ENCODE assay signal across 8 cellular contexts in genomic region chr10:92573091-92573797, GRCh38. TPM values are rescaled to one million over a fixed set of nuclear protein-coding genes. Genes with fewer than 3 reads are reported as not detected.
A peak's percentile ranks its signal among the peaks of the same experiment; 100 is the strongest.
DNase-seq lines count a peak whose midpoint lies in the region; ATAC-seq and TF ChIP-seq lines count a peak whose summit lies in the region.

No MANE protein-coding gene starts in this region.

- intact Hi-C loops in adrenal gland (cut with DNase I) (loop anchor here in 1 of 2 donors (5.0 kb wide), 1 partner anchor 56 kb away; no protein-coding TSS in a partner anchor), right cardiac atrium (cut with DNase I) (loop anchor here (2.0 to 5.0 kb wide), 3 partner anchors 54 to 56 kb away; no protein-coding TSS in a partner anchor), posterior vena cava (cut with DNase I) (loop anchor here in 1 of 2 donors (5.0 kb wide), 1 partner anchor 56 kb away; no protein-coding TSS in a partner anchor)

- H3K4me3 ChIP-seq in adrenal gland (peak overlapping the region; percentile 57 to 74 (median 64)), right cardiac atrium (ENCODE audit: low read length) (peak overlapping the region; percentile 97)

- H3K36me3 ChIP-seq in adrenal gland (replicated peaks in 1 of 2), result peaks cover 0 to 3% of the 10 kb centered on the region in 2 donors

- H3K9me3 ChIP-seq in adrenal gland (replicated peaks in 1 of 3), result no peaks in the 10 kb centered on the region
- no peaks in the 10 kb centered on the region for H3K9me3 ChIP-seq in right cardiac atrium (ENCODE audit: control insufficient read depth, low read length)

- no peaks in the 10 kb centered on the region for H3K27me3 ChIP-seq in adrenal gland
- no peaks in the 10 kb centered on the region for H3K27me3 ChIP-seq in right cardiac atrium (ENCODE audit: control insufficient read depth, insufficient read depth)

- TF ChIP-seq CTCF in RWPE1 (conservative IDR thresholded peaks at IDR 0.05; ENCODE audit: low read depth) (no peak), adrenal gland (IDR thresholded peaks at IDR 0.05) (peak in 4 of 6 experiments; percentile 12 to 46 (median 40))

- peak; percentile 61 for DNase-seq in GM03348 (ENCODE audit: low spot score)
- peak; percentile 56 for DNase-seq in RWPE1 (ENCODE audit: low spot score)
- peak; percentile 47 to 74 (median 65) for DNase-seq in adrenal gland
- peak in 1 of 3 donors; percentile 63 for DNase-seq in right cardiac atrium
- peak; percentile 86 for DNase-seq in posterior vena cava (ENCODE audit: low spot score)
- no peak for DNase-seq in NCI-H1436 (lab: John Stamatoyannopoulos, UW)
- DNase-seq in NCI-H226, result no peak

- TF ChIP-seq POLR2A in adrenal gland (IDR thresholded peaks at IDR 0.05), result peak in 1 of 2 donors; percentile 36

- 1 to 3% (median 1%) methylated on average over 8 to 56 of the region's 56 CpGs for WGBS in adrenal gland, 4 donors
- WGBS in right cardiac atrium, result under 1% methylated on average over 56 of the region's 56 CpGs

- POLR2A ChIA-PET in RWPE1 (lab: Yijun Ruan, JAX; ENCODE audit: low non-redundant PET), result interaction anchor here (1.2 kb wide), 1 partner anchor 56 kb away, joined by 4 read pairs; no protein-coding TSS in a partner anchor

- ATAC-seq in HG02885 (IDR thresholded peaks at IDR 0.05; ENCODE audit: poor library complexity, unreplicated experiment), result peak; percentile 40
- ATAC-seq in right cardiac atrium, result peak in 1 of 2 donors; percentile 24

- H3K27ac ChIP-seq in RWPE1, result peak overlapping the region; percentile 94
- peak overlapping the region; percentile 74 to 97 (median 90) for H3K27ac ChIP-seq in adrenal gland
- peak overlapping the region; percentile 91 for H3K27ac ChIP-seq in right cardiac atrium (ENCODE audit: low read length)

- CTCF ChIA-PET in RWPE1 (lab: Yijun Ruan, JAX), result interaction anchor here (0.7 to 4.3 kb wide), 6 partner anchors 18 to 469 kb away, joined by 3 to 62 read pairs (median 8); no protein-coding TSS in a partner anchor

- peaks cover 9 to 31% of the 10 kb centered on the region in 2 donors for H3K4me1 ChIP-seq in adrenal gland (replicated peaks in 1 of 2)
- peaks cover 5% of the 10 kb centered on the region for H3K4me1 ChIP-seq in right cardiac atrium (ENCODE audit: control insufficient read depth, insufficient read depth, low read length)

RNA-seq across cellular contexts. Expression of gene IDE, which starts 0.6 kb away (rescaled TPM):
- total RNA-seq in adrenal gland, result 10 to 100 TPM; 24.5 to 62.0 (median 37.4) TPM
- 10 to 100 TPM in 1 of 3 donors, 1 to 10 TPM in 2; 8.6 to 44.9 (median 8.8) TPM for polyA plus RNA-seq in adrenal gland
- total RNA-seq in right cardiac atrium, result 10 to 100 TPM; 39.7 to 54.1 (median 49.7) TPM
- polyA plus RNA-seq in right cardiac atrium, result 13.4 TPM
- total RNA-seq in posterior vena cava, result 10 to 100 TPM; 40.1 to 45.6 TPM

RNA-seq across cellular contexts. Expression of gene KIF11, which starts 19.7 kb away (rescaled TPM):
- total RNA-seq in adrenal gland (1 to 10 TPM in 6 of 8 donors, under 1 TPM in 2; 0.48 to 3.2 (median 1.4) TPM), right cardiac atrium (1 to 10 TPM in 2 of 4 donors, under 1 TPM in 2; 0.31 to 1.7 (median 1.00) TPM), posterior vena cava (1 to 10 TPM in 1 of 2 donors, under 1 TPM in 1; 0.67 to 1.1 TPM)
- polyA plus RNA-seq in adrenal gland (1 to 10 TPM in 1 of 3 donors, under 1 TPM in 2; 0.30 to 2.8 (median 0.64) TPM), right cardiac atrium (0.38 TPM)

Comparison
In these comparisons a context has a peak if more than half of its experiments do, and no peak if none do; other contexts are left out.
1. DNase-seq: peak in GM03348 (single experiment), RWPE1 (single experiment), adrenal gland (7 of 7) and posterior vena cava (single experiment); none in NCI-H1436 (single experiment) and NCI-H226 (single experiment).
2. Peak in every context shown above with its lines, with median percentiles within 50 percentile points of each other: H3K27ac ChIP-seq.